ENCODE assay signal across 10 cellular contexts in genomic region chr15:56608140-56608778, GRCh38.
DNase-seq lines count a peak whose midpoint lies in the region; ATAC-seq and FAIRE-seq lines count a peak whose summit lies in the region.
"Had no signal": no experiment of that assay in that cellular context is flagged by ENCODE, and none has a peak within 500 bp of the region (broad histone marks: within the 10 kb centered on the region; RNA-seq: fewer than 3 reads in every experiment).

No MANE protein-coding gene starts in this region.

- peak; percentile 95 for ATAC-seq in GM21529 (IDR thresholded peaks at IDR 0.05; ENCODE audit: unreplicated experiment)
- peak; percentile 98 for ATAC-seq in HG03457 (IDR thresholded peaks at IDR 0.05; ENCODE audit: unreplicated experiment)

- peak; percentile 94 for FAIRE-seq in GM18507 (lab: Jason Lieb, UNC)

- DNase-seq in GM18507 (ENCODE audit: extremely low spot score, insufficient read length, low read depth) (peak; percentile 37), fibroblast of peridontal ligament (ENCODE audit: extremely low read depth) (peak; percentile 63), SHP77 (lab: John Stamatoyannopoulos, UW) (no peak), HuH-7.5 (ENCODE audit: low spot score) (no peak), UCSD-AML1 (lab: John Stamatoyannopoulos, UW; ENCODE audit: unreplicated experiment) (no peak), CD1c-positive myeloid dendritic cell (ENCODE audit: extremely low spot score) (no peak)
- DNase-seq: cerebellar nuclear complex, NCI-H1092 treated with DMSO at 0.1 percent for 48 hours had no signal

Comparison
In these comparisons a context has a peak if more than half of its experiments do, and no peak if none do; other contexts are left out.
1. DNase-seq: peak in GM18507 (single experiment) and fibroblast of peridontal ligament (single experiment); none in SHP77 (0 of 2), HuH-7.5 (single experiment), UCSD-AML1 (single experiment) and CD1c-positive myeloid dendritic cell (single experiment).